8 cellular contexts compared by ENCODE assay signal in the genomic region with DNA sequence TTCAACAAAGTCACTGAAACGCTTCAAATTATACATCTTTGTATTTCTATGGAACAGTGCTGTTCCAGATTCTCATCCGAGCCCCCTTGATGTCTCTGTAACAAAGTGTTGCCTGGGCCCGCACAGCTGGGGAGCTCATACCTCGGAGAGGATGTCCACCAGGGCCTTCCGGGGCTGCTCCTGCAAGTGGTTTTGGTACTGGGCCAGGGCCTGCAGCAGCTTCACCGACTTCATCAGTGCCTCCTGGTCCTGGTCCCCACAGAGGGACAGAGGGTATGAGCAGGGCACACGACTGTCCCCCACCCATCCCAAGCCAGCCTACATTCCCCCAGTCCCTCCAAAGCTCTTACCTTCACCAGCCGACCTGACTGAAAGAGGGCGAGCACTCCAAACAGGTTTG. TPM values are rescaled to one million over a fixed set of nuclear protein-coding genes. Genes with fewer than 3 reads are reported as not detected.
DNase-seq lines count a peak whose midpoint lies in the region; ATAC-seq and TF ChIP-seq lines count a peak whose summit lies in the region.

No MANE protein-coding gene starts in this region.

- DNase-seq in AG10803 (ENCODE audit: low read depth) (no peak), HAP-1 (ENCODE audit: low spot score in 2 of 2) (no peak), mesenchymal stem cell (no peak)

- H3K36me3 ChIP-seq in HAP-1 (replicated peaks) (peaks cover 54% of the 10 kb centered on the region), mesenchymal stem cell (ENCODE audit: control insufficient read depth in 1 of 2, insufficient read depth in 2 of 2, low read depth in 1 of 2, low read length in 2 of 2) (peaks cover 50 to 51% of the 10 kb centered on the region in 2 experiments)

- no peak overlapping the region for H3K4ac ChIP-seq in mesenchymal stem cell (ENCODE audit: low read depth in 1 of 2, low read length in 2 of 2)

- no peaks in the 10 kb centered on the region for H3K27me3 Mint-ChIP-seq in activated naive CD8-positive, alpha-beta T cell

- peaks cover 39% of the 10 kb centered on the region for H3K79me1 ChIP-seq in mesenchymal stem cell (replicated peaks; ENCODE audit: low read length, poor library complexity, severe bottlenecking)

- H4K91ac ChIP-seq in mesenchymal stem cell (ENCODE audit: low read length), result no peak overlapping the region

- peak overlapping the region; percentile 99 for H3K4me3 ChIP-seq in AG10803 (ENCODE audit: low read length)
- H3K4me3 ChIP-seq in HAP-1, result peak overlapping the region; percentile 94
- H3K4me3 ChIP-seq in mesenchymal stem cell (ENCODE audit: insufficient read depth in 1 of 2, low read depth in 1 of 2, low read length in 2 of 2), result peak overlapping the region in 1 of 2 experiments; percentile 98

- H3K9me3 ChIP-seq in HAP-1 (no peaks in the 10 kb centered on the region), mesenchymal stem cell (ENCODE audit: control insufficient read depth, low read length) (no peaks in the 10 kb centered on the region)

- H3K23ac ChIP-seq in mesenchymal stem cell (ENCODE audit: low read length in 2 of 2), result no peak overlapping the region

- in situ Hi-C loops in HAP-1 (cut with MboI; ENCODE audit: low sequenced_read_pairs), result no loop called here

- H4K8ac ChIP-seq in mesenchymal stem cell (ENCODE audit: low read length), result no peak overlapping the region

- no peak overlapping the region for H2AFZ ChIP-seq in mesenchymal stem cell (ENCODE audit: low read depth, low read length)

- H3K27ac Mint-ChIP-seq in activated naive CD8-positive, alpha-beta T cell, result peak overlapping the region; percentile 28

- no peak overlapping the region for H2AK5ac ChIP-seq in mesenchymal stem cell (ENCODE audit: low read length, severe bottlenecking)

- 98% methylated on average over 9 of the region's 9 CpGs for WGBS in mesenchymal stem cell

- H2BK15ac ChIP-seq in mesenchymal stem cell (ENCODE audit: low read depth, poor library complexity, severe bottlenecking), result no peak overlapping the region

- H3K4me3 Mint-ChIP-seq in activated naive CD8-positive, alpha-beta T cell, result peak overlapping the region; percentile 95

- H2BK12ac ChIP-seq in mesenchymal stem cell (ENCODE audit: low read length in 2 of 2), result no peak overlapping the region

- peaks cover 14% of the 10 kb centered on the region for H3K4me1 ChIP-seq in HAP-1
- H3K4me1 ChIP-seq in mesenchymal stem cell (ENCODE audit: control insufficient read depth, insufficient read depth, low read depth, low read length), result peaks cover 39% of the 10 kb centered on the region

- H3K14ac ChIP-seq in mesenchymal stem cell (ENCODE audit: low read length in 2 of 2), result no peak overlapping the region

- H3K4me2 ChIP-seq in mesenchymal stem cell (ENCODE audit: low read length, poor library complexity, severe bottlenecking), result peak overlapping the region; percentile 89

- TF ChIP-seq CTCF in AG10803 (conservative IDR thresholded peaks at IDR 0.05; ENCODE audit: low read length), result no peak

- H2BK120ac ChIP-seq in mesenchymal stem cell (ENCODE audit: low read depth, low read length), result no peak overlapping the region

- peaks cover 22% of the 10 kb centered on the region for H3K4me1 Mint-ChIP-seq in activated naive CD8-positive, alpha-beta T cell (ENCODE audit: low read depth)

- peak overlapping the region; percentile 96 for H3K9ac ChIP-seq in mesenchymal stem cell (ENCODE audit: low read length)

- no peak overlapping the region for H3K27ac ChIP-seq in mesenchymal stem cell (ENCODE audit: low read length, poor library complexity, severe bottlenecking)

- no peaks in the 10 kb centered on the region for H3K9me3 Mint-ChIP-seq in activated naive CD8-positive, alpha-beta T cell (ENCODE audit: low read depth)

- no peak overlapping the region for H3K18ac ChIP-seq in mesenchymal stem cell (ENCODE audit: low read depth in 1 of 2, low read length in 2 of 2)

- H3K36me3 Mint-ChIP-seq in activated naive CD8-positive, alpha-beta T cell, result peaks cover 8% of the 10 kb centered on the region

- no peak overlapping the region for H2BK5ac ChIP-seq in mesenchymal stem cell (ENCODE audit: low read depth, low read length, poor library complexity, severe bottlenecking)

- no peak for ATAC-seq in GM18498 (IDR thresholded peaks at IDR 0.05; ENCODE audit: unreplicated experiment)
- ATAC-seq in GM21367 (IDR thresholded peaks at IDR 0.05; ENCODE audit: unreplicated experiment), result no peak
- no peak for ATAC-seq in HG02642 (IDR thresholded peaks at IDR 0.05; ENCODE audit: poor library complexity, unreplicated experiment)
- no peak for ATAC-seq in HG03039 (IDR thresholded peaks at IDR 0.05; ENCODE audit: unreplicated experiment)

- H3K27me3 ChIP-seq in HAP-1 (ENCODE audit: low read depth), result no peaks in the 10 kb centered on the region
- H3K27me3 ChIP-seq in mesenchymal stem cell (ENCODE audit: control insufficient read depth in 1 of 2, insufficient read depth in 1 of 2, low read length in 2 of 2), result no peaks in the 10 kb centered on the region

RNA-seq across cellular contexts. Expression of gene MYBBP1A, which starts 1.5 kb away (rescaled TPM):
- 20.8 TPM for polyA plus RNA-seq in mesenchymal stem cell (2013, experiment 1 of 2)
- polyA plus RNA-seq in mesenchymal stem cell (2013, experiment 2 of 2), result 19.7 TPM

RNA-seq across cellular contexts. Expression of gene GGT6, which starts 6.7 kb away (rescaled TPM):
- not detected for polyA plus RNA-seq in mesenchymal stem cell (2013, experiment 1 of 2)
- not detected for polyA plus RNA-seq in mesenchymal stem cell (2013, experiment 2 of 2)

RNA-seq across cellular contexts. Expression of gene SMTNL2, which starts 30.7 kb away (rescaled TPM):
- 0.12 TPM for polyA plus RNA-seq in mesenchymal stem cell (2013, experiment 1 of 2)
- polyA plus RNA-seq in mesenchymal stem cell (2013, experiment 2 of 2), result 0.18 TPM

RNA-seq across cellular contexts. Expression of gene SPNS2, which starts 55.0 kb away (rescaled TPM):
- 0.01 TPM for polyA plus RNA-seq in mesenchymal stem cell (2013, experiment 1 of 2)
- polyA plus RNA-seq in mesenchymal stem cell (2013, experiment 2 of 2), result not detected
